ENCODE assay signal across 1 cellular context in genomic region chr18:31533236-31533635, GRCh38.
TF ChIP-seq lines count a peak whose summit lies in the region.

No MANE protein-coding gene starts in this region.

TF ChIP-seq in HepG2, 621 proteins besides CTCF, POLR2A, EP300 and RAD21 (continued from another document):
- TF ChIP-seq, protein P1, sequence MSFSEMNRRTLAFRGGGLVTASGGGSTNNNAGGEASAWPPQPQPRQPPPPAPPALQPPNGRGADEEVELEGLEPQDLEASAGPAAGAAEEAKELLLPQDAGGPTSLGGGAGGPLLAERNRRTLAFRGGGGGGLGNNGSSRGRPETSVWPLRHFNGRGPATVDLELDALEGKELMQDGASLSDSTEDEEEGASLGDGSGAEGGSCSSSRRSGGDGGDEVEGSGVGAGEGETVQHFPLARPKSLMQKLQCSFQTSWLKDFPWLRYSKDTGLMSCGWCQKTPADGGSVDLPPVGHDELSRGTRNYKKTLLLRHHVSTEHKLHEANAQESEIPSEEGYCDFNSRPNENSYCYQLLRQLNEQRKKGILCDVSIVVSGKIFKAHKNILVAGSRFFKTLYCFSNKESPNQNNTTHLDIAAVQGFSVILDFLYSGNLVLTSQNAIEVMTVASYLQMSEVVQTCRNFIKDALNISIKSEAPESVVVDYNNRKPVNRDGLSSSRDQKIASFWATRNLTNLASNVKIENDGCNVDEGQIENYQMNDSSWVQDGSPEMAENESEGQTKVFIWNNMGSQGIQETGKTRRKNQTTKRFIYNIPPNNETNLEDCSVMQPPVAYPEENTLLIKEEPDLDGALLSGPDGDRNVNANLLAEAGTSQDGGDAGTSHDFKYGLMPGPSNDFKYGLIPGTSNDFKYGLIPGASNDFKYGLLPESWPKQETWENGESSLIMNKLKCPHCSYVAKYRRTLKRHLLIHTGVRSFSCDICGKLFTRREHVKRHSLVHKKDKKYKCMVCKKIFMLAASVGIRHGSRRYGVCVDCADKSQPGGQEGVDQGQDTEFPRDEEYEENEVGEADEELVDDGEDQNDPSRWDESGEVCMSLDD (CRISPR knock-in tag; IDR thresholded peaks at IDR 0.05; ENCODE audit: borderline replicate concordance) = no peak
- no peak for TF ChIP-seq ZMYM2 (CRISPR knock-in tag; IDR thresholded peaks at IDR 0.05)
- TF ChIP-seq MED8 (CRISPR knock-in tag; IDR thresholded peaks at IDR 0.05; ENCODE audit: insufficient replicate concordance) = no peak
- no peak for TF ChIP-seq NFE2L1 (CRISPR knock-in tag; IDR thresholded peaks at IDR 0.05; ENCODE audit: borderline replicate concordance)
- TF ChIP-seq SPEN (CRISPR knock-in tag; IDR thresholded peaks at IDR 0.05; ENCODE audit: low read depth) = no peak
- no peak for TF ChIP-seq MXD4 (CRISPR knock-in tag; IDR thresholded peaks at IDR 0.05)
- TF ChIP-seq ZNF224 (CRISPR knock-in tag; IDR thresholded peaks at IDR 0.05) = no peak
- no peak for TF ChIP-seq ZNF263 (CRISPR knock-in tag; IDR thresholded peaks at IDR 0.05)
- TF ChIP-seq ZNF790 (CRISPR knock-in tag; IDR thresholded peaks at IDR 0.05; ENCODE audit: borderline replicate concordance) = no peak
- no peak for TF ChIP-seq ZNF75D (CRISPR knock-in tag; IDR thresholded peaks at IDR 0.05; ENCODE audit: borderline replicate concordance)
- no peak for TF ChIP-seq SMYD3 (CRISPR knock-in tag; IDR thresholded peaks at IDR 0.05)
- no peak for TF ChIP-seq NFE2 (CRISPR knock-in tag; IDR thresholded peaks at IDR 0.05)
- peak; percentile 93 for TF ChIP-seq ARID3A (IDR thresholded peaks at IDR 0.05; ENCODE audit: low read depth, low read length)
- no peak for TF ChIP-seq FOXA3 (CRISPR knock-in tag; IDR thresholded peaks at IDR 0.05)
- TF ChIP-seq KLF6 (CRISPR knock-in tag; IDR thresholded peaks at IDR 0.05) = no peak
- no peak for TF ChIP-seq ZNF431 (CRISPR knock-in tag; IDR thresholded peaks at IDR 0.05; ENCODE audit: borderline replicate concordance, low read depth)
- no peak for TF ChIP-seq BORCS8-MEF2B (CRISPR knock-in tag; IDR thresholded peaks at IDR 0.05)
- TF ChIP-seq IRF9 (CRISPR knock-in tag; IDR thresholded peaks at IDR 0.05; ENCODE audit: borderline replicate concordance) = no peak
- TF ChIP-seq ZNF234 (CRISPR knock-in tag; conservative IDR thresholded peaks at IDR 0.05) = no peak
- no peak for TF ChIP-seq SOX6 (IDR thresholded peaks at IDR 0.05)
- peak; percentile 20; the same call in 1 of the 2 replicates for TF ChIP-seq SOX6 (CRISPR knock-in tag; IDR thresholded peaks at IDR 0.05)
- TF ChIP-seq SIX4 (CRISPR knock-in tag; IDR thresholded peaks at IDR 0.05) = no peak
- TF ChIP-seq HMGA1 (CRISPR knock-in tag; conservative IDR thresholded peaks at IDR 0.05) = no peak
- no peak for TF ChIP-seq TBX3 (IDR thresholded peaks at IDR 0.05; ENCODE audit: borderline replicate concordance)
- no peak for TF ChIP-seq ZSCAN12 (CRISPR knock-in tag; IDR thresholded peaks at IDR 0.05)
- no peak for TF ChIP-seq HES4 (CRISPR knock-in tag; IDR thresholded peaks at IDR 0.05; ENCODE audit: borderline replicate concordance)
- TF ChIP-seq ZBTB39 (CRISPR knock-in tag; IDR thresholded peaks at IDR 0.05) = no peak
- no peak for TF ChIP-seq HHEX (CRISPR knock-in tag; IDR thresholded peaks at IDR 0.05)
- peak; percentile 60 for TF ChIP-seq CEBPG (CRISPR knock-in tag; IDR thresholded peaks at IDR 0.05)
- TF ChIP-seq ZSCAN21 (CRISPR knock-in tag; IDR thresholded peaks at IDR 0.05; ENCODE audit: borderline replicate concordance) = no peak
- no peak for TF ChIP-seq ZNF441 (CRISPR knock-in tag; IDR thresholded peaks at IDR 0.05; ENCODE audit: borderline replicate concordance)
- TF ChIP-seq STAT5B (CRISPR knock-in tag; IDR thresholded peaks at IDR 0.05) = no peak
- no peak for TF ChIP-seq PAWR (CRISPR knock-in tag; IDR thresholded peaks at IDR 0.05; ENCODE audit: borderline replicate concordance)
- TF ChIP-seq, protein P2, sequence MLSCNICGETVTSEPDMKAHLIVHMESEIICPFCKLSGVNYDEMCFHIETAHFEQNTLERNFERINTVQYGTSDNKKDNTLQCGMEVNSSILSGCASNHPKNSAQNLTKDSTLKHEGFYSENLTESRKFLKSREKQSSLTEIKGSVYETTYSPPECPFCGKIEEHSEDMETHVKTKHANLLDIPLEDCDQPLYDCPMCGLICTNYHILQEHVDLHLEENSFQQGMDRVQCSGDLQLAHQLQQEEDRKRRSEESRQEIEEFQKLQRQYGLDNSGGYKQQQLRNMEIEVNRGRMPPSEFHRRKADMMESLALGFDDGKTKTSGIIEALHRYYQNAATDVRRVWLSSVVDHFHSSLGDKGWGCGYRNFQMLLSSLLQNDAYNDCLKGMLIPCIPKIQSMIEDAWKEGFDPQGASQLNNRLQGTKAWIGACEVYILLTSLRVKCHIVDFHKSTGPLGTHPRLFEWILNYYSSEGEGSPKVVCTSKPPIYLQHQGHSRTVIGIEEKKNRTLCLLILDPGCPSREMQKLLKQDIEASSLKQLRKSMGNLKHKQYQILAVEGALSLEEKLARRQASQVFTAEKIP (CRISPR knock-in tag; IDR thresholded peaks at IDR 0.05; ENCODE audit: borderline replicate concordance) = no peak
- TF ChIP-seq MAZ (IDR thresholded peaks at IDR 0.05; ENCODE audit: borderline replicate concordance, low read depth, low read length) = no peak
- no peak for TF ChIP-seq MAZ (CRISPR knock-in tag; IDR thresholded peaks at IDR 0.05; ENCODE audit: low read depth)
- TF ChIP-seq, protein P3, sequence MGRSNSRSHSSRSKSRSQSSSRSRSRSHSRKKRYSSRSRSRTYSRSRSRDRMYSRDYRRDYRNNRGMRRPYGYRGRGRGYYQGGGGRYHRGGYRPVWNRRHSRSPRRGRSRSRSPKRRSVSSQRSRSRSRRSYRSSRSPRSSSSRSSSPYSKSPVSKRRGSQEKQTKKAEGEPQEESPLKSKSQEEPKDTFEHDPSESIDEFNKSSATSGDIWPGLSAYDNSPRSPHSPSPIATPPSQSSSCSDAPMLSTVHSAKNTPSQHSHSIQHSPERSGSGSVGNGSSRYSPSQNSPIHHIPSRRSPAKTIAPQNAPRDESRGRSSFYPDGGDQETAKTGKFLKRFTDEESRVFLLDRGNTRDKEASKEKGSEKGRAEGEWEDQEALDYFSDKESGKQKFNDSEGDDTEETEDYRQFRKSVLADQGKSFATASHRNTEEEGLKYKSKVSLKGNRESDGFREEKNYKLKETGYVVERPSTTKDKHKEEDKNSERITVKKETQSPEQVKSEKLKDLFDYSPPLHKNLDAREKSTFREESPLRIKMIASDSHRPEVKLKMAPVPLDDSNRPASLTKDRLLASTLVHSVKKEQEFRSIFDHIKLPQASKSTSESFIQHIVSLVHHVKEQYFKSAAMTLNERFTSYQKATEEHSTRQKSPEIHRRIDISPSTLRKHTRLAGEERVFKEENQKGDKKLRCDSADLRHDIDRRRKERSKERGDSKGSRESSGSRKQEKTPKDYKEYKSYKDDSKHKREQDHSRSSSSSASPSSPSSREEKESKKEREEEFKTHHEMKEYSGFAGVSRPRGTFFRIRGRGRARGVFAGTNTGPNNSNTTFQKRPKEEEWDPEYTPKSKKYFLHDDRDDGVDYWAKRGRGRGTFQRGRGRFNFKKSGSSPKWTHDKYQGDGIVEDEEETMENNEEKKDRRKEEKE (IDR thresholded peaks at IDR 0.05) = no peak
- TF ChIP-seq, protein P4, sequence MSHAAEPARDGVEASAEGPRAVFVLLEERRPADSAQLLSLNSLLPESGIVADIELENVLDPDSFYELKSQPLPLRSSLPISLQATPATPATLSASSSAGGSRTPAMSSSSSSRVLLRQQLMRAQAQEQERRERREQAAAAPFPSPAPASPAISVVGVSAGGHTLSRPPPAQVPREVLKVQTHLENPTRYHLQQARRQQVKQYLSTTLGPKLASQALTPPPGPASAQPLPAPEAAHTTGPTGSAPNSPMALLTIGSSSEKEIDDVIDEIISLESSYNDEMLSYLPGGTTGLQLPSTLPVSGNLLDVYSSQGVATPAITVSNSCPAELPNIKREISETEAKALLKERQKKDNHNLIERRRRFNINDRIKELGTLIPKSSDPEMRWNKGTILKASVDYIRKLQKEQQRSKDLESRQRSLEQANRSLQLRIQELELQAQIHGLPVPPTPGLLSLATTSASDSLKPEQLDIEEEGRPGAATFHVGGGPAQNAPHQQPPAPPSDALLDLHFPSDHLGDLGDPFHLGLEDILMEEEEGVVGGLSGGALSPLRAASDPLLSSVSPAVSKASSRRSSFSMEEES (CRISPR knock-in tag; IDR thresholded peaks at IDR 0.05) = no peak
- TF ChIP-seq TEAD3 (CRISPR knock-in tag; optimal IDR thresholded peaks at IDR 0.05; ENCODE audit: borderline replicate concordance) = peak; percentile 32
- TF ChIP-seq NCOA2 (CRISPR knock-in tag; IDR thresholded peaks at IDR 0.05) = 0 out of 2 replicates have a peak, but pooled peaks have one; percentile 22
- peak; percentile 57 for TF ChIP-seq HNF4A (CRISPR knock-in tag; IDR thresholded peaks at IDR 0.05)
- no peak for TF ChIP-seq CBFB (CRISPR knock-in tag; IDR thresholded peaks at IDR 0.05)
- no peak for TF ChIP-seq TCF12 (IDR thresholded peaks at IDR 0.05)
- TF ChIP-seq TCF12 (CRISPR knock-in tag; IDR thresholded peaks at IDR 0.05) = no peak
- TF ChIP-seq ONECUT2 (CRISPR knock-in tag; IDR thresholded peaks at IDR 0.05) = no peak
- TF ChIP-seq SIX1 (CRISPR knock-in tag; IDR thresholded peaks at IDR 0.05; ENCODE audit: borderline replicate concordance) = no peak
- no peak for TF ChIP-seq ZNF619 (CRISPR knock-in tag; IDR thresholded peaks at IDR 0.05)
- TF ChIP-seq TRIM22 (IDR thresholded peaks at IDR 0.05) = no peak
- TF ChIP-seq ZNF10 (CRISPR knock-in tag; IDR thresholded peaks at IDR 0.05; ENCODE audit: borderline replicate concordance, low read depth) = no peak
- TF ChIP-seq ZNF331 (CRISPR knock-in tag; IDR thresholded peaks at IDR 0.05) = no peak
- TF ChIP-seq GATAD2A (CRISPR knock-in tag; IDR thresholded peaks at IDR 0.05) = peak; percentile 38
- no peak for TF ChIP-seq LCORL (IDR thresholded peaks at IDR 0.05)
- TF ChIP-seq LCORL (CRISPR knock-in tag; IDR thresholded peaks at IDR 0.05) = no peak
- TF ChIP-seq CHD2 (IDR thresholded peaks at IDR 0.05; ENCODE audit: low read depth, low read length) = no peak
- no peak for TF ChIP-seq ZNF761 (CRISPR knock-in tag; conservative IDR thresholded peaks at IDR 0.05)
- TF ChIP-seq SALL1 (CRISPR knock-in tag; IDR thresholded peaks at IDR 0.05) = peak; percentile 66
- TF ChIP-seq ZKSCAN5 (CRISPR knock-in tag; IDR thresholded peaks at IDR 0.05) = no peak
- no peak for TF ChIP-seq GPN1 (CRISPR knock-in tag; IDR thresholded peaks at IDR 0.05; ENCODE audit: borderline replicate concordance)
- peak; percentile 51; the same call in 1 of the 2 replicates for TF ChIP-seq CEBPB (IDR thresholded peaks at IDR 0.05; ENCODE audit: borderline replicate concordance, low read depth, low read length)
- no peak for TF ChIP-seq ZNF207 (IDR thresholded peaks at IDR 0.05; ENCODE audit: borderline replicate concordance)
- TF ChIP-seq ZNF530 (CRISPR knock-in tag; IDR thresholded peaks at IDR 0.05; ENCODE audit: low read depth) = no peak
